ENCODE assay signal across 1 cellular context in the genomic region with DNA sequence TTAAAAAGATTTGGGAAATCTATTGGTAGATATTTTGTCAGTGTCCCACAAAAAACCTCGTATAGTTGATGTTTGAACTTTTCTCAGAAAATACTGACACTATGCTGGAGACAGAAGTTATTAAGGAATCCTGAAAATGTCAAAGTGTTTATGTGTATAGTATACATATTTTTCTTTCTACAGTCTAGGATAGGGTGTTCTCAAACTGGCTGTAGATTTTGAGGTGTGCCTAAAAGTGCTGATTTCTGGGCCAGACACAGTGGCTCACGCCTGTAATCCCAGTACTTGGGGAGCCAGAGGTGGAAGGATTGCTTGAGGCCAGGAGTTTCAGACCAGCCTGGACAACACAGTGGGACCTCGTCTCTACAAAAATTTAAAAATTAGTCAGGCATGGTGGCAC.
TF ChIP-seq lines count a peak whose summit lies in the region.

No MANE protein-coding gene starts in this region.

TF ChIP-seq in IMR-90, 13 proteins besides CTCF, POLR2A, EP300 and RAD21 (continued from another document):
- TF ChIP-seq, protein P1, sequence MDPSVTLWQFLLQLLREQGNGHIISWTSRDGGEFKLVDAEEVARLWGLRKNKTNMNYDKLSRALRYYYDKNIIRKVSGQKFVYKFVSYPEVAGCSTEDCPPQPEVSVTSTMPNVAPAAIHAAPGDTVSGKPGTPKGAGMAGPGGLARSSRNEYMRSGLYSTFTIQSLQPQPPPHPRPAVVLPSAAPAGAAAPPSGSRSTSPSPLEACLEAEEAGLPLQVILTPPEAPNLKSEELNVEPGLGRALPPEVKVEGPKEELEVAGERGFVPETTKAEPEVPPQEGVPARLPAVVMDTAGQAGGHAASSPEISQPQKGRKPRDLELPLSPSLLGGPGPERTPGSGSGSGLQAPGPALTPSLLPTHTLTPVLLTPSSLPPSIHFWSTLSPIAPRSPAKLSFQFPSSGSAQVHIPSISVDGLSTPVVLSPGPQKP (IDR thresholded peaks at IDR 0.05; ENCODE audit: borderline replicate concordance, low read depth, low read length), result no peak
- no peak for TF ChIP-seq NFE2L2 (IDR thresholded peaks at IDR 0.05; ENCODE audit: low read depth, low read length)
- no peak for TF ChIP-seq MAFK (IDR thresholded peaks at IDR 0.05; ENCODE audit: low read depth, low read length)
- TF ChIP-seq CEBPB (IDR thresholded peaks at IDR 0.05; ENCODE audit: low read depth, low read length), result no peak
- no peak for TF ChIP-seq RCOR1 (IDR thresholded peaks at IDR 0.05; ENCODE audit: insufficient replicate concordance, low read length)
- no peak for TF ChIP-seq BHLHE40 (IDR thresholded peaks at IDR 0.05; ENCODE audit: low read depth, low read length)
- no peak for TF ChIP-seq CHD1 (IDR thresholded peaks at IDR 0.05; ENCODE audit: low read depth, low read length)
- no peak for TF ChIP-seq SMC3 (IDR thresholded peaks at IDR 0.05; ENCODE audit: low read depth, low read length)
- no peak for TF ChIP-seq FOS (IDR thresholded peaks at IDR 0.05; ENCODE audit: low read depth, low read length)
- TF ChIP-seq MAZ (IDR thresholded peaks at IDR 0.05; ENCODE audit: borderline replicate concordance, low read depth, low read length), result no peak
- no peak for TF ChIP-seq MXI1 (IDR thresholded peaks at IDR 0.05; ENCODE audit: borderline replicate concordance, low read depth, low read length)
